ENCODE assay signal across 17 cellular contexts in the genomic region with DNA sequence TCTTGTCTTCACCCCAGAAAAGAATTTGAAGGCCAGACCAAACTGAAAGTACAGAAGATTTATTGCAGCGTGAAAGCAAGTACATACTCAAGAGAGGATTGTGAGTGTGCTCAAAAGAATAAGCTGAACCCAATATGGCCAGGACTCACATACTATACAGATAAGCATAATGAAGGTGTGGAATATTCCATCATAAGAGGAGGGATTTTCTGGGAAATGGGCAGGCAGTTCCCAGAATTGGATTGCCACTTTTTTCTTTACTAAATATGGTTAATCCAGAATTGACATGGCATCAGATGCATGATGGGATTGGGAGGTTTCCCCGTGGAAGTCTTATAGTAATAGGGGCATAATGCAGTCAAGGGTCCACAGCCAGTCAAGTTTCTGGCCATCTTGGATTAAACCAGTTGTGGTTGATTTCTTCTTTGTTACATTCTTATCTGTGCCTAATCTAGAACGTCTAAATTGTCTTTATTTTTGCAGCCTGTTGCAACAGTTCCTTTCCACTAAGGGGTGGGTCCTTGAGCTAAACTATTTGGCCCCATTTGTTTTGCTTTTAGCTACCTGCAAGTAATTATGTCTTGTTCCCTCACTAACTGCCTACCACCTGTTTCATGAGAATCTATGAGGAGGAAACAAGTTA. TPM values are rescaled to one million over a fixed set of nuclear protein-coding genes. Genes with fewer than 3 reads are reported as not detected.
A peak's percentile ranks its signal among the peaks of the same experiment; 100 is the strongest.
DNase-seq lines count a peak whose midpoint lies in the region; ATAC-seq, FAIRE-seq and TF ChIP-seq lines count a peak whose summit lies in the region.
"Had no signal": no experiment of that assay in that cellular context is flagged by ENCODE, and none has a peak within 500 bp of the region (broad histone marks: within the 10 kb centered on the region; RNA-seq: fewer than 3 reads in every experiment).

No MANE protein-coding gene starts in this region.

- peak overlapping the region; percentile 86 for H3K27ac Mint-ChIP-seq in activated T-helper 2 cell treated with anti-CD3 and anti-CD28 coated beads, Interferon-gamma antibody, Interleukin-2, Interleukin-4, amounts not matched to agents 10 μg/mL and 5 μg/mL and 100 μg/mL, durations not matched to agents 14 hours and 24 hours and 36 hours
- peak overlapping the region; percentile 75 to 76 for H3K27ac Mint-ChIP-seq in natural killer cell
- H3K27ac Mint-ChIP-seq: H9, nephron progenitor cell had no signal

- H3K4me3 ChIP-seq in MG63: no peak overlapping the region
- H3K4me3 ChIP-seq: BLaER1, upper lobe of left lung had no signal

- TF ChIP-seq CTCF in natural killer cell (IDR thresholded peaks at IDR 0.05): no peak

- peaks cover 49% of the 10 kb centered on the region for H3K4me1 Mint-ChIP-seq in activated T-helper 2 cell treated with anti-CD3 and anti-CD28 coated beads, Interferon-gamma antibody, Interleukin-2, Interleukin-4, amounts not matched to agents 10 μg/mL and 5 μg/mL and 100 μg/mL, durations not matched to agents 14 hours and 24 hours and 36 hours (ENCODE audit: low read depth)
- peaks cover 47 to 53% of the 10 kb centered on the region in 2 donors for H3K4me1 Mint-ChIP-seq in natural killer cell
- H3K4me1 Mint-ChIP-seq: nephron progenitor cell had no signal

- TF ChIP-seq POLR2A in GM12892 (IDR thresholded peaks at IDR 0.05; ENCODE audit: low read depth, low read length): no peak

- peaks cover 75% of the 10 kb centered on the region for H3K36me3 Mint-ChIP-seq in activated T-helper 2 cell treated with anti-CD3 and anti-CD28 coated beads, Interferon-gamma antibody, Interleukin-2, Interleukin-4, amounts not matched to agents 10 μg/mL and 5 μg/mL and 100 μg/mL, durations not matched to agents 14 hours and 24 hours and 36 hours (ENCODE audit: low read depth)
- peaks cover 22% of the 10 kb centered on the region for H3K36me3 Mint-ChIP-seq in natural killer cell

- H3K9me3 Mint-ChIP-seq in activated T-helper 2 cell treated with anti-CD3 and anti-CD28 coated beads, Interferon-gamma antibody, Interleukin-2, Interleukin-4, amounts not matched to agents 10 μg/mL and 5 μg/mL and 100 μg/mL, durations not matched to agents 14 hours and 24 hours and 36 hours: peaks cover 8% of the 10 kb centered on the region
- no peaks in the 10 kb centered on the region for H3K9me3 Mint-ChIP-seq in natural killer cell

- FAIRE-seq in GM12892 (lab: Jason Lieb, UNC): peak; percentile 76
- FAIRE-seq: GM19239, islet of Langerhans had no signal

- peaks cover 36% of the 10 kb centered on the region for H3K36me3 ChIP-seq in MG63

- DNase-seq in activated CD4-positive, CD25-positive, alpha-beta regulatory T cell (lab: John Stamatoyannopoulos, UW): no peak
- DNase-seq in GM12892 (ENCODE audit: insufficient read length) (no peak), natural killer cell (no peak), SKM-1 (lab: John Stamatoyannopoulos, UW; ENCODE audit: unreplicated experiment) (no peak), MG63 (no peak)
- DNase-seq in activated T-helper 2 cell treated with anti-CD3 and anti-CD28 coated beads, Interferon-gamma antibody, Interleukin-2, Interleukin-4, amounts not matched to agents 10 μg/mL and 5 μg/mL and 100 μg/mL, durations not matched to agents 14 hours and 24 hours and 36 hours (ENCODE audit: low spot score): no peak
- DNase-seq: 8988T, H9, NCI-H1436, nephron progenitor cell, spleen, upper lobe of left lung had no signal

- no peaks in the 10 kb centered on the region for H3K27me3 Mint-ChIP-seq in activated T-helper 2 cell treated with anti-CD3 and anti-CD28 coated beads, Interferon-gamma antibody, Interleukin-2, Interleukin-4, amounts not matched to agents 10 μg/mL and 5 μg/mL and 100 μg/mL, durations not matched to agents 14 hours and 24 hours and 36 hours (ENCODE audit: low read depth)
- H3K27me3 Mint-ChIP-seq in natural killer cell (ENCODE audit: low read depth in 2 of 2): no peaks in the 10 kb centered on the region

- peaks cover 4% of the 10 kb centered on the region; the same call in 1 of the 2 replicates for H3K9me3 ChIP-seq in MG63
- H3K9me3 ChIP-seq: spleen, upper lobe of left lung had no signal

- H3K27me3 ChIP-seq in MG63: no peaks in the 10 kb centered on the region; the same call in 1 of the 2 replicates
- H3K27me3 ChIP-seq: BLaER1, spleen, upper lobe of left lung had no signal

- peak overlapping the region; percentile 57 for H3K4me3 Mint-ChIP-seq in activated T-helper 2 cell treated with anti-CD3 and anti-CD28 coated beads, Interferon-gamma antibody, Interleukin-2, Interleukin-4, amounts not matched to agents 10 μg/mL and 5 μg/mL and 100 μg/mL, durations not matched to agents 14 hours and 24 hours and 36 hours (ENCODE audit: low read depth)
- H3K4me3 Mint-ChIP-seq in natural killer cell: peak overlapping the region; percentile 41
- H3K4me3 Mint-ChIP-seq: H9, nephron progenitor cell had no signal

- peak; percentile 30 to 41 for ATAC-seq in activated CD4-positive, CD25-positive, alpha-beta regulatory T cell treated with anti-CD3 and anti-CD28 coated beads, Interleukin-2, amount 50 U/mL, for 24 hours
- ATAC-seq in natural killer cell: peak in 1 of 3 donors; percentile 24
- no peak for ATAC-seq in GM18519 (IDR thresholded peaks at IDR 0.05; ENCODE audit: low FRiP score, unreplicated experiment)

- intact Hi-C loops in activated T-helper 2 cell treated with anti-CD3 and anti-CD28 coated beads, Interferon-gamma antibody, Interleukin-2, Interleukin-4, amounts not matched to agents 10 μg/mL and 5 μg/mL and 100 μg/mL, durations not matched to agents 14 hours and 24 hours and 36 hours (cut with micrococcal nuclease): loop anchor here (1.0 kb wide), 1 partner anchor 12 kb away; no protein-coding TSS in a partner anchor
- intact Hi-C loops in natural killer cell (cut with micrococcal nuclease): no loop called here

RNA-seq across cellular contexts. Expression of a gene that starts 9.0 kb away (rescaled TPM):
- 20.2 TPM for polyA plus RNA-seq in GM12892 (2012; ENCODE audit: missing spikeins)
- total RNA-seq in activated T-helper 2 cell treated with anti-CD3 and anti-CD28 coated beads, Interferon-gamma antibody, Interleukin-2, Interleukin-4, amounts not matched to agents 10 μg/mL and 5 μg/mL and 100 μg/mL, durations not matched to agents 14 hours and 24 hours and 36 hours: 55.7 and 59.1 TPM in 2 replicates
- 10 to 100 TPM; 58.4 to 92.6 (median 73.4) TPM for total RNA-seq in natural killer cell
- total RNA-seq in MG63 (2014; rRNA removed; shearing (Covaris generic); ENCODE audit: low replicate concordance): 3.8 and 4.7 TPM in 2 replicates

Comparison
In these comparisons a context has a peak if more than half of its experiments do, and no peak if none do; other contexts are left out.
1. RNA of a gene that starts 9.0 kb away (total RNA-seq): 58.4 to 92.6 TPM in natural killer cell and 55.7 to 59.1 TPM in activated T-helper 2 cell treated with anti-CD3 and anti-CD28 coated beads, Interferon-gamma antibody, Interleukin-2, Interleukin-4, amounts not matched to agents 10 μg/mL and 5 μg/mL and 100 μg/mL, durations not matched to agents 14 hours and 24 hours and 36 hours; 3.8 to 4.7 TPM in MG63; every median in the first group is over 10 times any median in the second.